In genomic region chr4:67201334-67201733, GRCh38 we compare ENCODE assay signal across 15 cellular contexts.
"Had no signal": no experiment of that assay in that cellular context is flagged by ENCODE, and none has a peak within 500 bp of the region (broad histone marks: within the 10 kb centered on the region; RNA-seq: fewer than 3 reads in every experiment).

No MANE protein-coding gene starts in this region.

- DNase-seq: activated B cell treated with CpG ODN at 0.5 μM for 24 hours; activated CD4-positive, alpha-beta T cell treated with anti-CD3 and anti-CD28 coated beads, Interleukin-2, amount 10 ng/mL, durations not matched to agents 24 days and 14 days; activated CD8-positive, alpha-beta memory T cell treated with anti-CD3 and anti-CD28 coated beads, Interleukin-2, amount 50 U/mL, for 48 hours; activated CD8-positive, alpha-beta T cell treated with anti-CD3 and anti-CD28 coated beads, Interleukin-2, amount 10 ng/mL, durations not matched to agents 7 days and 5 days; activated gamma-delta T cell; activated T-cell treated with anti-CD3 and anti-CD28 coated beads, Interleukin-2, amount 50 U/mL, for 72 hours; body of pancreas; effector CD4-positive, alpha-beta T cell; esophagus squamous epithelium; mesenchymal stem cell; naive thymus-derived CD8-positive, alpha-beta T cell; stimulated activated CD4-positive, alpha-beta T cell treated with anti-CD3 and anti-CD28 coated beads, Interleukin-1b, Interleukin-23, amount 100 ng/mL, for 48 hours had no signal

- H3K4me3 ChIP-seq: body of pancreas, coronary artery, esophagus squamous epithelium, hepatocyte had no signal

- ATAC-seq: activated CD8-positive, alpha-beta T cell treated with anti-CD3 and anti-CD28 coated beads, Interleukin-2, amount 10 ng/mL, durations not matched to agents 7 days and 5 days; activated naive CD4-positive, alpha-beta T cell treated with anti-CD3 and anti-CD28 coated beads, Interleukin-2, amount 50 U/mL, for 72 hours; activated T-cell treated with anti-CD3 and anti-CD28 coated beads, Interleukin-2, amount 50 U/mL, for 72 hours; body of pancreas; naive thymus-derived CD8-positive, alpha-beta T cell had no signal
